6 cellular contexts compared by ENCODE assay signal in the genomic region with DNA sequence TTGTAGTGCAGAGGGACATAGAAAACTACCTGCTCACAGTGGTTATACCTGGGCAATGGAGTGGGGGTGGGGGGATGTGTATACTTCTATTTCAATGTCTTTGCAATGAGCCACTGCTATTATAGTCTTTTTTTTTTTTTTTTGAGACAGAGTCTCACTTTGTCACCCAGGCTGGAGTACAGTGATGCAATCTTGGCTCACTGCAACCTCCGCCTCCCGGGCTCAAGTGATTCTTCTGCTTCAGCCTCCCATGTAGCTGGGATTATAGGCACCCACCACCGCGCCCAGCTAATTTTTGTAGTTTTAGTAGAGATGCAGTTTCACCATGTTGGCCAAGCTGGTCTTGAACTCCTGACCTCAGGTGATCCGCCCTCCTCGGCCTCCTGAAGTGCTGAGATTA. TPM values are rescaled to one million over a fixed set of nuclear protein-coding genes. Genes with fewer than 3 reads are reported as not detected.
"Had no signal": no experiment of that assay in that cellular context is flagged by ENCODE, and none has a peak within 500 bp of the region (broad histone marks: within the 10 kb centered on the region; RNA-seq: fewer than 3 reads in every experiment).

No MANE protein-coding gene starts in this region.

RNA-seq across cellular contexts. Expression of a gene that starts 9.1 kb away (rescaled TPM):
- total RNA-seq: natural killer cell treated with Interleukin-12 subunit alpha and Interleukin-12 subunit beta and Interleukin-15 and Interleukin-18, amount 100 ng/mL, for 72 hours; renal cortical epithelial cell had no signal

RNA-seq across cellular contexts. Expression of a gene that starts 52.5 kb away (rescaled TPM):
- total RNA-seq: epithelial cell of proximal tubule; glomerular endothelial cell; natural killer cell treated with Interleukin-12 subunit alpha and Interleukin-12 subunit beta and Interleukin-15 and Interleukin-18, amount 100 ng/mL, for 72 hours; occipital lobe; progenitor cell of endocrine pancreas; renal cortical epithelial cell had no signal
